In genomic region chr2:30217644-30218361, GRCh38 we compare ENCODE assay signal across 10 cellular contexts. TPM values are rescaled to one million over a fixed set of nuclear protein-coding genes. Genes with fewer than 3 reads are reported as not detected.
DNase-seq lines count a peak whose midpoint lies in the region; ATAC-seq and TF ChIP-seq lines count a peak whose summit lies in the region.
"Had no signal": no experiment of that assay in that cellular context is flagged by ENCODE, and none has a peak within 500 bp of the region (broad histone marks: within the 10 kb centered on the region; RNA-seq: fewer than 3 reads in every experiment).

No MANE protein-coding gene starts in this region.

- H3K27me3 Mint-ChIP-seq in immature natural killer cell (ENCODE audit: low read depth in 3 of 3) = peaks cover 0 to 4% (median 0%) of the 10 kb centered on the region in 3 donors
- H3K27me3 Mint-ChIP-seq: activated naive CD8-positive, alpha-beta T cell treated with anti-CD3 and anti-CD28 coated beads, Interleukin-2, amount 50 U/mL, for 24 hours had no signal

- peak overlapping the region; percentile 39 to 69 for H3K9ac ChIP-seq in duodenal mucosa (ENCODE audit: low read depth in 1 of 2, low read length in 2 of 2)

- no peak overlapping the region for H3K4me3 Mint-ChIP-seq in immature natural killer cell
- H3K4me3 Mint-ChIP-seq: activated naive CD8-positive, alpha-beta T cell treated with anti-CD3 and anti-CD28 coated beads, Interleukin-2, amount 50 U/mL, for 24 hours had no signal

- peak overlapping the region in 1 of 6 donors; percentile 28 for H3K27ac Mint-ChIP-seq in immature natural killer cell
- H3K27ac Mint-ChIP-seq: activated naive CD8-positive, alpha-beta T cell treated with anti-CD3 and anti-CD28 coated beads, Interleukin-2, amount 50 U/mL, for 24 hours had no signal

- H3K4me3 ChIP-seq in duodenal mucosa (ENCODE audit: low read depth in 1 of 2, low read length in 2 of 2) (peak overlapping the region; percentile 33 to 51), prostate gland (no peak overlapping the region)
- H3K4me3 ChIP-seq: SJSA1 had no signal

- DNase-seq in NCI-H2107 treated with DMSO at 0.1 percent for 48 hours (lab: John Stamatoyannopoulos, UW; ENCODE audit: unreplicated experiment) = peak; percentile 89
- peak; percentile 96 for DNase-seq in prostate gland (ENCODE audit: low spot score)
- no peak for DNase-seq in T1000 (lab: John Stamatoyannopoulos, UW)
- DNase-seq in occipital lobe (lab: John Stamatoyannopoulos, UW) = no peak
- no peak for DNase-seq in immature natural killer cell
- DNase-seq: activated naive CD8-positive, alpha-beta T cell treated with anti-CD3 and anti-CD28 coated beads, Interleukin-2, amount 50 U/mL, for 24 hours had no signal

- peak in 1 of 4 experiments; percentile 12 for TF ChIP-seq CTCF in prostate gland (IDR thresholded peaks at IDR 0.05)

- no peaks in the 10 kb centered on the region for H3K9me3 ChIP-seq in duodenal mucosa (ENCODE audit: control insufficient read depth in 1 of 2, low read length in 2 of 2)
- H3K9me3 ChIP-seq in prostate gland = no peaks in the 10 kb centered on the region
- H3K9me3 ChIP-seq: SJSA1 had no signal

- intact Hi-C loops in prostate gland (cut with DNase I) = no loop called here

- H3K9me3 Mint-ChIP-seq in immature natural killer cell = peaks cover 0 to 1% (median 0%) of the 10 kb centered on the region in 6 donors
- H3K9me3 Mint-ChIP-seq: activated naive CD8-positive, alpha-beta T cell treated with anti-CD3 and anti-CD28 coated beads, Interleukin-2, amount 50 U/mL, for 24 hours had no signal

- TF ChIP-seq POLR2A in prostate gland (IDR thresholded peaks at IDR 0.05) = peak; percentile 16

- H3K36me3 Mint-ChIP-seq in immature natural killer cell = peaks cover 0 to 4% (median 0%) of the 10 kb centered on the region in 3 donors

- H3K27me3 ChIP-seq in duodenal mucosa (ENCODE audit: control insufficient read depth in 1 of 2, insufficient read depth in 2 of 2, low read length in 2 of 2) = no peaks in the 10 kb centered on the region
- H3K27me3 ChIP-seq in prostate gland (replicated peaks; ENCODE audit: insufficient read depth) = no peaks in the 10 kb centered on the region
- H3K27me3 ChIP-seq: SJSA1 had no signal

- H3K4me1 ChIP-seq in duodenal mucosa (ENCODE audit: control insufficient read depth in 1 of 2, insufficient read depth in 2 of 2, low read length in 2 of 2) = peaks cover 21 to 37% of the 10 kb centered on the region in 2 donors
- no peaks in the 10 kb centered on the region for H3K4me1 ChIP-seq in prostate gland (replicated peaks)

- 37% methylated on average over 11 of the region's 11 CpGs for WGBS in prostate gland

- peak overlapping the region; percentile 43 for H3K27ac ChIP-seq in duodenal mucosa (ENCODE audit: low read depth, low read length)
- peak overlapping the region; percentile 73 to 84 for H3K27ac ChIP-seq in prostate gland
- H3K27ac ChIP-seq: SJSA1 had no signal

- H3K36me3 ChIP-seq in duodenal mucosa (ENCODE audit: control insufficient read depth in 1 of 2, insufficient read depth in 2 of 2, low read length in 2 of 2) (no peaks in the 10 kb centered on the region), prostate gland (no peaks in the 10 kb centered on the region)
- H3K36me3 ChIP-seq: SJSA1 had no signal

- peaks cover 12 to 23% of the 10 kb centered on the region in 2 donors for H3K4me1 Mint-ChIP-seq in immature natural killer cell

- peak; percentile 52 for ATAC-seq in GM21576 (IDR thresholded peaks at IDR 0.05; ENCODE audit: unreplicated experiment)
- ATAC-seq in HG03439 (IDR thresholded peaks at IDR 0.05; ENCODE audit: unreplicated experiment) = no peak
- ATAC-seq: activated naive CD8-positive, alpha-beta T cell treated with anti-CD3 and anti-CD28 coated beads, Interleukin-2, amount 50 U/mL, for 24 hours had no signal

RNA-seq across cellular contexts. Expression of gene LBH, which starts 13.5 kb away (rescaled TPM):
- 10 to 100 TPM; 33.3 to 41.8 TPM for total RNA-seq in prostate gland
- total RNA-seq in occipital lobe = 45.9 TPM
- polyA plus RNA-seq in immature natural killer cell = 100 to 1,000 TPM; 101 to 137 (median 129) TPM

Comparison
In these comparisons a context has a peak if more than half of its experiments do, and no peak if none do; other contexts are left out.
1. DNase-seq: peak in NCI-H2107 treated with DMSO at 0.1 percent for 48 hours (single experiment) and prostate gland (single experiment); none in T1000 (single experiment), occipital lobe (single experiment) and immature natural killer cell (0 of 3).
2. H3K4me3 ChIP-seq: peak in duodenal mucosa (2 of 2); none in prostate gland (0 of 2).